ENCODE assay signal across 2 cellular contexts in genomic region chrX:102185967-102186720, GRCh38.
TF ChIP-seq lines count a peak whose summit lies in the region.

No MANE protein-coding gene starts in this region.

TF ChIP-seq in HEK293, 187 proteins besides CTCF, POLR2A, EP300 and RAD21:
- TF ChIP-seq, protein P1, sequence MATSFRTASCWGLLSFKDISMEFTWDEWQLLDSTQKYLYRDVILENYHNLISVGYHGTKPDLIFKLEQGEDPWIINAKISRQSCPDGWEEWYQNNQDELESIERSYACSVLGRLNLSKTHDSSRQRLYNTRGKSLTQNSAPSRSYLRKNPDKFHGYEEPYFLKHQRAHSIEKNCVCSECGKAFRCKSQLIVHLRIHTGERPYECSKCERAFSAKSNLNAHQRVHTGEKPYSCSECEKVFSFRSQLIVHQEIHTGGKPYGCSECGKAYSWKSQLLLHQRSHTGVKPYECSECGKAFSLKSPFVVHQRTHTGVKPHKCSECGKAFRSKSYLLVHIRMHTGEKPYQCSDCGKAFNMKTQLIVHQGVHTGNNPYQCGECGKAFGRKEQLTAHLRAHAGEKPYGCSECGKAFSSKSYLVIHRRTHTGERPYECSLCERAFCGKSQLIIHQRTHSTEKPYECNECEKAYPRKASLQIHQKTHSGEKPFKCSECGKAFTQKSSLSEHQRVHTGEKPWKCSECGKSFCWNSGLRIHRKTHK (tag by site-specific recombination; IDR thresholded peaks at IDR 0.05) = no peak
- no peak for TF ChIP-seq ZNF335 (tag by site-specific recombination; conservative IDR thresholded peaks at IDR 0.05)
- TF ChIP-seq ZNF280D (tag by site-specific recombination; IDR thresholded peaks at IDR 0.05) = 0 out of 2 replicates have a peak, but pooled peaks have one; percentile 77
- no peak for TF ChIP-seq ZBTB1 (tag by site-specific recombination; IDR thresholded peaks at IDR 0.05)
- no peak for TF ChIP-seq ZNF776 (tag by site-specific recombination; IDR thresholded peaks at IDR 0.05; ENCODE audit: borderline replicate concordance)
- TF ChIP-seq ZNF670 (tag by site-specific recombination; IDR thresholded peaks at IDR 0.05; ENCODE audit: low read depth) = no peak
- peak; percentile 89 for TF ChIP-seq ZNF146 (tag by site-specific recombination; IDR thresholded peaks at IDR 0.05)
- no peak for TF ChIP-seq ZNF521 (tag by site-specific recombination; IDR thresholded peaks at IDR 0.05)
- no peak for TF ChIP-seq ZNF785 (tag by site-specific recombination; IDR thresholded peaks at IDR 0.05)
- TF ChIP-seq ZNF433 (tag by site-specific recombination; IDR thresholded peaks at IDR 0.05; ENCODE audit: low read depth) = no peak
- no peak for TF ChIP-seq ZNF830 (tag by site-specific recombination; IDR thresholded peaks at IDR 0.05; ENCODE audit: low read depth)
- TF ChIP-seq ZXDB (tag by site-specific recombination; IDR thresholded peaks at IDR 0.05) = no peak
- TF ChIP-seq MYNN (tag by site-specific recombination; IDR thresholded peaks at IDR 0.05; ENCODE audit: borderline replicate concordance) = no peak
- TF ChIP-seq EGR2 (tag by site-specific recombination; IDR thresholded peaks at IDR 0.05; ENCODE audit: low read depth) = no peak
- TF ChIP-seq ZNF664 (tag by site-specific recombination; IDR thresholded peaks at IDR 0.05) = no peak
- TF ChIP-seq ZNF621 (tag by site-specific recombination; IDR thresholded peaks at IDR 0.05) = no peak
- TF ChIP-seq ZNF585B (tag by site-specific recombination; IDR thresholded peaks at IDR 0.05) = no peak
- no peak for TF ChIP-seq ZNF623 (tag by site-specific recombination; IDR thresholded peaks at IDR 0.05)
- no peak for TF ChIP-seq ZNF211 (tag by site-specific recombination; IDR thresholded peaks at IDR 0.05; ENCODE audit: low read depth)
- TF ChIP-seq, protein P2, sequence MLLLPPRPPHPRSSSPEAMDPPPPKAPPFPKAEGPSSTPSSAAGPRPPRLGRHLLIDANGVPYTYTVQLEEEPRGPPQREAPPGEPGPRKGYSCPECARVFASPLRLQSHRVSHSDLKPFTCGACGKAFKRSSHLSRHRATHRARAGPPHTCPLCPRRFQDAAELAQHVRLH (tag by site-specific recombination; IDR thresholded peaks at IDR 0.05) = 0 out of 2 replicates have a peak, but pooled peaks have one; percentile 16
- no peak for TF ChIP-seq ZNF148 (tag by site-specific recombination; IDR thresholded peaks at IDR 0.05; ENCODE audit: borderline replicate concordance)
- TF ChIP-seq, protein P3, sequence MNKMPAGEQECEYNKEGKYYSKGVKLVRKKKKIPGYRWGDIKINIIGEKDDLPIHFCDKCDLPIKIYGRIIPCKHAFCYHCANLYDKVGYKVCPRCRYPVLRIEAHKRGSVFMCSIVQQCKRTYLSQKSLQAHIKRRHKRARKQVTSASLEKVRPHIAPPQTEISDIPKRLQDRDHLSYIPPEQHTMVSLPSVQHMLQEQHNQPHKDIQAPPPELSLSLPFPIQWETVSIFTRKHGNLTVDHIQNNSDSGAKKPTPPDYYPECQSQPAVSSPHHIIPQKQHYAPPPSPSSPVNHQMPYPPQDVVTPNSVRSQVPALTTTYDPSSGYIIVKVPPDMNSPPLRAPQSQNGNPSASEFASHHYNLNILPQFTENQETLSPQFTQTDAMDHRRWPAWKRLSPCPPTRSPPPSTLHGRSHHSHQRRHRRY (tag by site-specific recombination; IDR thresholded peaks at IDR 0.05) = no peak
- no peak for TF ChIP-seq ZNF350 (tag by site-specific recombination; IDR thresholded peaks at IDR 0.05)

TF ChIP-seq in K562, 482 proteins besides CTCF, POLR2A, EP300 and RAD21:
- peak; percentile 53 for TF ChIP-seq MAFG (tag; conservative IDR thresholded peaks at IDR 0.05)
- TF ChIP-seq MAFK (IDR thresholded peaks at IDR 0.05; ENCODE audit: low read length) = peak; percentile 46; the same call in 1 of the 2 replicates
- no peak for TF ChIP-seq TAF9B (IDR thresholded peaks at IDR 0.05; ENCODE audit: partially characterized antibody)
- no peak for TF ChIP-seq NUFIP1 (IDR thresholded peaks at IDR 0.05; ENCODE audit: partially characterized antibody)
- no peak for TF ChIP-seq CREBBP (IDR thresholded peaks at IDR 0.05; ENCODE audit: low read depth, low read length)
- TF ChIP-seq TRIM24 (IDR thresholded peaks at IDR 0.05) = no peak
- TF ChIP-seq IRF9 (tag; IDR thresholded peaks at IDR 0.05) = no peak
- peak; percentile 52 for TF ChIP-seq MAFF (IDR thresholded peaks at IDR 0.05; ENCODE audit: low read length)
- TF ChIP-seq, protein P4, sequence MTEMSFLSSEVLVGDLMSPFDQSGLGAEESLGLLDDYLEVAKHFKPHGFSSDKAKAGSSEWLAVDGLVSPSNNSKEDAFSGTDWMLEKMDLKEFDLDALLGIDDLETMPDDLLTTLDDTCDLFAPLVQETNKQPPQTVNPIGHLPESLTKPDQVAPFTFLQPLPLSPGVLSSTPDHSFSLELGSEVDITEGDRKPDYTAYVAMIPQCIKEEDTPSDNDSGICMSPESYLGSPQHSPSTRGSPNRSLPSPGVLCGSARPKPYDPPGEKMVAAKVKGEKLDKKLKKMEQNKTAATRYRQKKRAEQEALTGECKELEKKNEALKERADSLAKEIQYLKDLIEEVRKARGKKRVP (CRISPR knock-in tag; IDR thresholded peaks at IDR 0.05) = no peak
- TF ChIP-seq TAL1 (IDR thresholded peaks at IDR 0.05) = no peak
- no peak for TF ChIP-seq WHSC1 (IDR thresholded peaks at IDR 0.05; ENCODE audit: low read length)
- 0 out of 2 replicates have a peak, but pooled peaks have one; percentile 31 for TF ChIP-seq C11orf30 (IDR thresholded peaks at IDR 0.05; ENCODE audit: low read depth)
- peak; percentile 54; the same call in 1 of the 2 replicates for TF ChIP-seq ZNF316 (IDR thresholded peaks at IDR 0.05)
- TF ChIP-seq KDM4B (IDR thresholded peaks at IDR 0.05; ENCODE audit: borderline replicate concordance in 2 of 2, low read depth in 1 of 2) = no peak
- TF ChIP-seq RBM25 (IDR thresholded peaks at IDR 0.05; ENCODE audit: low read depth, low read length, severe bottlenecking) = peak; percentile 17
- peak; percentile 80 for TF ChIP-seq ZNF146 (CRISPR knock-in tag; IDR thresholded peaks at IDR 0.05; ENCODE audit: unreplicated experiment)
- no peak for TF ChIP-seq ZNF766 (CRISPR knock-in tag; conservative IDR thresholded peaks at IDR 0.05)
- no peak for TF ChIP-seq SUPT5H (IDR thresholded peaks at IDR 0.05)
